Comparison of ENCODE assay signal across 15 cellular contexts in genomic region chr20:44696315-44696714, GRCh38. TPM values are rescaled to one million over a fixed set of nuclear protein-coding genes. Genes with fewer than 3 reads are reported as not detected.
DNase-seq lines count a peak whose midpoint lies in the region; ATAC-seq and TF ChIP-seq lines count a peak whose summit lies in the region.
"Had no signal": no experiment of that assay in that cellular context is flagged by ENCODE, and none has a peak within 500 bp of the region (broad histone marks: within the 10 kb centered on the region; RNA-seq: fewer than 3 reads in every experiment).

No MANE protein-coding gene starts in this region.

- H3K27ac ChIP-seq in fibroblast of lung (ENCODE audit: insufficient read depth, low read length) (peak overlapping the region; percentile 58), tibial artery (peak overlapping the region; percentile 83 to 93)
- H3K27ac ChIP-seq: pancreas, PC-9 had no signal

- TF ChIP-seq CTCF in fibroblast of lung (conservative IDR thresholded peaks at IDR 0.05 in 1 of 2, IDR thresholded peaks at IDR 0.05 in 1 of 2; ENCODE audit: low read depth in 1 of 2, low read length in 2 of 2) (no peak), tibial artery (IDR thresholded peaks at IDR 0.05) (no peak), nephron progenitor cell (IDR thresholded peaks at IDR 0.05) (no peak)

- H3K27ac Mint-ChIP-seq in nephron progenitor cell: no peak overlapping the region
- H3K27ac Mint-ChIP-seq: activated naive CD4-positive, alpha-beta T cell treated with anti-CD3 and anti-CD28 coated beads, Interleukin-2, amount 50 U/mL, for 72 hours had no signal

- DNase-seq in NCI-H82 (lab: John Stamatoyannopoulos, UW): peak; percentile 85
- DNase-seq in NCI-H82 treated with DMSO at 0.1 percent for 48 hours (lab: John Stamatoyannopoulos, UW; ENCODE audit: unreplicated experiment): no peak
- DNase-seq in OCI-M1 (lab: John Stamatoyannopoulos, UW): peak; percentile 34
- DNase-seq in fibroblast of lung (ENCODE audit: low read depth in 2 of 2): no peak
- peak in 1 of 2 donors; percentile 45 for DNase-seq in tibial artery
- DNase-seq in nephron progenitor cell: no peak
- no peak for DNase-seq in HK-2 (ENCODE audit: unreplicated experiment)
- DNase-seq: activated CD8-positive, alpha-beta memory T cell treated with anti-CD3 and anti-CD28 coated beads for 24 hours; hypothalamus; NCI-H2081 treated with DMSO at 0.1 percent for 48 hours; pancreas; PC-9; T-helper 9 cell had no signal

- H3K36me3 ChIP-seq in fibroblast of lung (ENCODE audit: control insufficient read depth, insufficient read depth, low read length): no peaks in the 10 kb centered on the region
- H3K36me3 ChIP-seq in tibial artery: no peaks in the 10 kb centered on the region
- H3K36me3 ChIP-seq: pancreas had no signal

- H3K4me3 ChIP-seq in fibroblast of lung (replicated peaks in 1 of 4; ENCODE audit: control extremely low read depth in 1 of 4, insufficient read depth in 1 of 4, low read depth in 3 of 4, low read length in 4 of 4) (no peak overlapping the region), tibial artery (no peak overlapping the region)
- H3K4me3 ChIP-seq: pancreas, PC-9 had no signal

- H3K27me3 Mint-ChIP-seq in nephron progenitor cell (ENCODE audit: low read depth, poor library complexity): peaks cover 13% of the 10 kb centered on the region

- H3K9me3 Mint-ChIP-seq in nephron progenitor cell: peaks cover under 1% of the 10 kb centered on the region
- H3K9me3 Mint-ChIP-seq: activated naive CD4-positive, alpha-beta T cell treated with anti-CD3 and anti-CD28 coated beads, Interleukin-2, amount 50 U/mL, for 72 hours had no signal

- no peak for ATAC-seq in GM21717 (IDR thresholded peaks at IDR 0.05; ENCODE audit: unreplicated experiment)
- ATAC-seq: pancreas had no signal

- H3K79me2 ChIP-seq in fibroblast of lung (ENCODE audit: control insufficient read depth, insufficient read depth, low read length): no peaks in the 10 kb centered on the region

- peaks cover 9% of the 10 kb centered on the region for H3K4me1 Mint-ChIP-seq in nephron progenitor cell

- H3K27me3 ChIP-seq in fibroblast of lung (ENCODE audit: control insufficient read depth, insufficient read depth, low read length): peaks cover 2% of the 10 kb centered on the region
- no peaks in the 10 kb centered on the region for H3K27me3 ChIP-seq in tibial artery
- H3K27me3 ChIP-seq: pancreas had no signal

- no peaks in the 10 kb centered on the region for H3K36me3 Mint-ChIP-seq in nephron progenitor cell (ENCODE audit: low read depth)

- intact Hi-C loops in tibial artery (cut with DNase I; ENCODE audit: low total_unique reads): no loop called here

- H3K9me3 ChIP-seq in fibroblast of lung (ENCODE audit: control insufficient read depth, insufficient read depth, low read depth, low read length): no peaks in the 10 kb centered on the region
- no peaks in the 10 kb centered on the region for H3K9me3 ChIP-seq in tibial artery
- H3K9me3 ChIP-seq: pancreas had no signal

- H3K4me1 ChIP-seq in fibroblast of lung (ENCODE audit: control insufficient read depth, extremely low read depth, insufficient read depth, low read length) (peaks cover 31% of the 10 kb centered on the region), tibial artery (peaks cover 0 to 91% (median 51%) of the 10 kb centered on the region in 4 donors)

- H4K20me1 ChIP-seq in fibroblast of lung (ENCODE audit: control insufficient read depth, extremely low read depth, insufficient read depth, low read length): no peaks in the 10 kb centered on the region

- no peak overlapping the region for H3K4me2 ChIP-seq in fibroblast of lung (ENCODE audit: extremely low read depth, insufficient read depth, low read length)
- H3K4me2 ChIP-seq: PC-9 had no signal

- no peak overlapping the region for H2AFZ ChIP-seq in fibroblast of lung (ENCODE audit: low read length)
- H2AFZ ChIP-seq: PC-9 had no signal

- H3K9ac ChIP-seq in fibroblast of lung (ENCODE audit: insufficient read depth, low read length): peak overlapping the region; percentile 22

- no peak overlapping the region for H3K4me3 Mint-ChIP-seq in nephron progenitor cell

RNA-seq across cellular contexts. Expression of gene CCN5, which starts 18.9 kb away (rescaled TPM):
- total RNA-seq in fibroblast of lung: 21.1 and 31.4 TPM in 2 replicates
- 1.6 and 122 TPM in 2 replicates for polyA plus RNA-seq in fibroblast of lung
- 2.8 and 173 TPM in 2 replicates for polyA plus RNA-seq in fibroblast of lung (2012)
- polyA minus RNA-seq in fibroblast of lung (ENCODE audit: low replicate concordance): 84.6 TPM in 1 of 2 replicates, not detected in the other
- total RNA-seq: activated naive CD4-positive, alpha-beta T cell treated with anti-CD3 and anti-CD28 coated beads, Interleukin-2, amount 50 U/mL, for 72 hours had no signal

RNA-seq across cellular contexts. Expression of gene ADA, which starts 44.8 kb away (rescaled TPM):
- 5.4 and 6.9 TPM in 2 replicates for total RNA-seq in fibroblast of lung
- polyA plus RNA-seq in fibroblast of lung: 3.8 and 21.9 TPM in 2 replicates
- polyA plus RNA-seq in fibroblast of lung (2012): 3.6 and 19.5 TPM in 2 replicates
- polyA minus RNA-seq in fibroblast of lung (ENCODE audit: low replicate concordance): 2.9 and 6.2 TPM in 2 replicates

RNA-seq across cellular contexts. Expression of gene KCNK15, which starts 49.4 kb away (rescaled TPM):
- 1.8 and 4.1 TPM in 2 replicates for total RNA-seq in fibroblast of lung
- 0.03 and 2.2 TPM in 2 replicates for polyA plus RNA-seq in fibroblast of lung
- polyA plus RNA-seq in fibroblast of lung (2012): 0.10 and 2.6 TPM in 2 replicates
- polyA minus RNA-seq in fibroblast of lung (ENCODE audit: low replicate concordance): 1.9 TPM in 1 of 2 replicates, not detected in the other

Comparison
In these comparisons a context has a peak if more than half of its experiments do, and no peak if none do; other contexts are left out.
1. DNase-seq: peak in NCI-H82 (single experiment) and OCI-M1 (single experiment); none in NCI-H82 treated with DMSO at 0.1 percent for 48 hours (single experiment), fibroblast of lung (0 of 2), nephron progenitor cell (single experiment) and HK-2 (single experiment).